In the genomic region with DNA sequence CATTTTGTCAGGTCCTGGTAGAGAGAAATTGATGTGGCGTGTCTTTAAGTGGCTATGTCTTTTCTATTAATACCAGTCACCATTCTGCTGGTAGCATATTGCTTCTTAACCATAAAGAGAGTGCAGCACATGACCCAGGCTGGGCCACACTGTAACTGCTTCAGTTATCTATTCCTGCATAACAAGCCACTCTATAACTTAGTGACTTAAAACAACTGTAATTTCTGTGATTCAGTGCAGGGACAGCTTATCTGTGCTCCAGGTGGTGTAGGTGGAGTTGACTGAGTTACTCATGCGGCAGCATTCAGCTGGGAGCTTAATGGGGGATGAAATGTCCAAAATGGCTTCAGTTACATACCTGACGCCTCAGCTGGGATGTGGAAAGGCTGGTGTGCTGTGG, we compare ENCODE assay signal across 1 cellular context.
TF ChIP-seq lines count a peak whose summit lies in the region.

No MANE protein-coding gene starts in this region.

TF ChIP-seq in H1, 55 proteins besides CTCF, POLR2A, EP300 and RAD21:
- TF ChIP-seq EGR1 (IDR thresholded peaks at IDR 0.05; ENCODE audit: borderline replicate concordance, low read depth, low read length) = no peak
- TF ChIP-seq NANOG (IDR thresholded peaks at IDR 0.05; ENCODE audit: insufficient read depth, low read depth, low read length, poor library complexity, severe bottlenecking) = no peak
- no peak for TF ChIP-seq USF2 (IDR thresholded peaks at IDR 0.05; ENCODE audit: low read length)
- no peak for TF ChIP-seq GTF2F1 (IDR thresholded peaks at IDR 0.05; ENCODE audit: borderline replicate concordance, low read depth, low read length)
- TF ChIP-seq FOSL1 (IDR thresholded peaks at IDR 0.05; ENCODE audit: insufficient read depth, low read depth, low read length) = no peak
- TF ChIP-seq TCF12 (IDR thresholded peaks at IDR 0.05; ENCODE audit: low read depth, low read length) = no peak
- TF ChIP-seq EZH2 (IDR thresholded peaks at IDR 0.05; ENCODE audit: low read depth, low read length, severe bottlenecking) = no peak
- no peak for TF ChIP-seq BACH1 (IDR thresholded peaks at IDR 0.05; ENCODE audit: low read length)
- TF ChIP-seq MAFK (IDR thresholded peaks at IDR 0.05; ENCODE audit: low read depth, low read length) = no peak
- no peak for TF ChIP-seq SAP30 (IDR thresholded peaks at IDR 0.05; ENCODE audit: insufficient read depth, insufficient replicate concordance, low read length)
- TF ChIP-seq, protein P1, sequence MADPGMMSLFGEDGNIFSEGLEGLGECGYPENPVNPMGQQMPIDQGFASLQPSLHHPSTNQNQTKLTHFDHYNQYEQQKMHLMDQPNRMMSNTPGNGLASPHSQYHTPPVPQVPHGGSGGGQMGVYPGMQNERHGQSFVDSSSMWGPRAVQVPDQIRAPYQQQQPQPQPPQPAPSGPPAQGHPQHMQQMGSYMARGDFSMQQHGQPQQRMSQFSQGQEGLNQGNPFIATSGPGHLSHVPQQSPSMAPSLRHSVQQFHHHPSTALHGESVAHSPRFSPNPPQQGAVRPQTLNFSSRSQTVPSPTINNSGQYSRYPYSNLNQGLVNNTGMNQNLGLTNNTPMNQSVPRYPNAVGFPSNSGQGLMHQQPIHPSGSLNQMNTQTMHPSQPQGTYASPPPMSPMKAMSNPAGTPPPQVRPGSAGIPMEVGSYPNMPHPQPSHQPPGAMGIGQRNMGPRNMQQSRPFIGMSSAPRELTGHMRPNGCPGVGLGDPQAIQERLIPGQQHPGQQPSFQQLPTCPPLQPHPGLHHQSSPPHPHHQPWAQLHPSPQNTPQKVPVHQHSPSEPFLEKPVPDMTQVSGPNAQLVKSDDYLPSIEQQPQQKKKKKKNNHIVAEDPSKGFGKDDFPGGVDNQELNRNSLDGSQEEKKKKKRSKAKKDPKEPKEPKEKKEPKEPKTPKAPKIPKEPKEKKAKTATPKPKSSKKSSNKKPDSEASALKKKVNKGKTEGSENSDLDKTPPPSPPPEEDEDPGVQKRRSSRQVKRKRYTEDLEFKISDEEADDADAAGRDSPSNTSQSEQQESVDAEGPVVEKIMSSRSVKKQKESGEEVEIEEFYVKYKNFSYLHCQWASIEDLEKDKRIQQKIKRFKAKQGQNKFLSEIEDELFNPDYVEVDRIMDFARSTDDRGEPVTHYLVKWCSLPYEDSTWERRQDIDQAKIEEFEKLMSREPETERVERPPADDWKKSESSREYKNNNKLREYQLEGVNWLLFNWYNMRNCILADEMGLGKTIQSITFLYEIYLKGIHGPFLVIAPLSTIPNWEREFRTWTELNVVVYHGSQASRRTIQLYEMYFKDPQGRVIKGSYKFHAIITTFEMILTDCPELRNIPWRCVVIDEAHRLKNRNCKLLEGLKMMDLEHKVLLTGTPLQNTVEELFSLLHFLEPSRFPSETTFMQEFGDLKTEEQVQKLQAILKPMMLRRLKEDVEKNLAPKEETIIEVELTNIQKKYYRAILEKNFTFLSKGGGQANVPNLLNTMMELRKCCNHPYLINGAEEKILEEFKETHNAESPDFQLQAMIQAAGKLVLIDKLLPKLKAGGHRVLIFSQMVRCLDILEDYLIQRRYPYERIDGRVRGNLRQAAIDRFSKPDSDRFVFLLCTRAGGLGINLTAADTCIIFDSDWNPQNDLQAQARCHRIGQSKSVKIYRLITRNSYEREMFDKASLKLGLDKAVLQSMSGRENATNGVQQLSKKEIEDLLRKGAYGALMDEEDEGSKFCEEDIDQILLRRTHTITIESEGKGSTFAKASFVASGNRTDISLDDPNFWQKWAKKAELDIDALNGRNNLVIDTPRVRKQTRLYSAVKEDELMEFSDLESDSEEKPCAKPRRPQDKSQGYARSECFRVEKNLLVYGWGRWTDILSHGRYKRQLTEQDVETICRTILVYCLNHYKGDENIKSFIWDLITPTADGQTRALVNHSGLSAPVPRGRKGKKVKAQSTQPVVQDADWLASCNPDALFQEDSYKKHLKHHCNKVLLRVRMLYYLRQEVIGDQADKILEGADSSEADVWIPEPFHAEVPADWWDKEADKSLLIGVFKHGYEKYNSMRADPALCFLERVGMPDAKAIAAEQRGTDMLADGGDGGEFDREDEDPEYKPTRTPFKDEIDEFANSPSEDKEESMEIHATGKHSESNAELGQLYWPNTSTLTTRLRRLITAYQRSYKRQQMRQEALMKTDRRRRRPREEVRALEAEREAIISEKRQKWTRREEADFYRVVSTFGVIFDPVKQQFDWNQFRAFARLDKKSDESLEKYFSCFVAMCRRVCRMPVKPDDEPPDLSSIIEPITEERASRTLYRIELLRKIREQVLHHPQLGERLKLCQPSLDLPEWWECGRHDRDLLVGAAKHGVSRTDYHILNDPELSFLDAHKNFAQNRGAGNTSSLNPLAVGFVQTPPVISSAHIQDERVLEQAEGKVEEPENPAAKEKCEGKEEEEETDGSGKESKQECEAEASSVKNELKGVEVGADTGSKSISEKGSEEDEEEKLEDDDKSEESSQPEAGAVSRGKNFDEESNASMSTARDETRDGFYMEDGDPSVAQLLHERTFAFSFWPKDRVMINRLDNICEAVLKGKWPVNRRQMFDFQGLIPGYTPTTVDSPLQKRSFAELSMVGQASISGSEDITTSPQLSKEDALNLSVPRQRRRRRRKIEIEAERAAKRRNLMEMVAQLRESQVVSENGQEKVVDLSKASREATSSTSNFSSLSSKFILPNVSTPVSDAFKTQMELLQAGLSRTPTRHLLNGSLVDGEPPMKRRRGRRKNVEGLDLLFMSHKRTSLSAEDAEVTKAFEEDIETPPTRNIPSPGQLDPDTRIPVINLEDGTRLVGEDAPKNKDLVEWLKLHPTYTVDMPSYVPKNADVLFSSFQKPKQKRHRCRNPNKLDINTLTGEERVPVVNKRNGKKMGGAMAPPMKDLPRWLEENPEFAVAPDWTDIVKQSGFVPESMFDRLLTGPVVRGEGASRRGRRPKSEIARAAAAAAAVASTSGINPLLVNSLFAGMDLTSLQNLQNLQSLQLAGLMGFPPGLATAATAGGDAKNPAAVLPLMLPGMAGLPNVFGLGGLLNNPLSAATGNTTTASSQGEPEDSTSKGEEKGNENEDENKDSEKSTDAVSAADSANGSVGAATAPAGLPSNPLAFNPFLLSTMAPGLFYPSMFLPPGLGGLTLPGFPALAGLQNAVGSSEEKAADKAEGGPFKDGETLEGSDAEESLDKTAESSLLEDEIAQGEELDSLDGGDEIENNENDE (IDR thresholded peaks at IDR 0.05; ENCODE audit: insufficient replicate concordance, low read length) = no peak
- TF ChIP-seq RFX5 (IDR thresholded peaks at IDR 0.05; ENCODE audit: borderline replicate concordance, low read depth, low read length) = no peak
- TF ChIP-seq SP2 (IDR thresholded peaks at IDR 0.05; ENCODE audit: low read length) = no peak
- TF ChIP-seq CBX5 (IDR thresholded peaks at IDR 0.05; ENCODE audit: low read depth, low read length) = no peak
- TF ChIP-seq NRF1 (IDR thresholded peaks at IDR 0.05; ENCODE audit: low read depth, low read length) = no peak
- TF ChIP-seq CEBPB (IDR thresholded peaks at IDR 0.05; ENCODE audit: low read depth, low read length) = no peak
- no peak for TF ChIP-seq BRCA1 (IDR thresholded peaks at IDR 0.05; ENCODE audit: low read depth, low read length)
- TF ChIP-seq ASH2L (IDR thresholded peaks at IDR 0.05; ENCODE audit: low read length) = no peak
TF ChIP-seq in H1: peak in this region for 0.
